ENCODE assay signal across 15 cellular contexts in the genomic region with DNA sequence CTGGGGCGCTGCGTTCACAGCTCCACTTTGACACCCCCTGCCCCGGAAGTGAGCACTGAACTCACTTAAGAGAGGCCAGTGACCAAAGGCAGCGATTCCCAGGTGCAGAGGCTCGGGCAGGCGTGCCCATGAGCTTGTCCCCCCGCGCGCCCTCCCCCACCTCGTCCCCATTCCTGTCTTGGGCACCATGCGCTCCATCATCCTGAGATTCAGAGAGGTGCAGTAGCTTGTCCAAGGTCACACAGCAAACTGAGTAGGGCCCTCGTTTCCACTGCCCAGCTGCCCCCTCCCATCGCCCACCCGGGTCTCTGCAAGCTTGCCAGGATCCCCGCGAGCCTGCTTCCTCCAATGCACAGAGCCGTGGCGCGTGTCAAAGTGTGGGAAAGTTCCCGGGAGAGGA.
DNase-seq lines count a peak whose midpoint lies in the region; ATAC-seq, FAIRE-seq and TF ChIP-seq lines count a peak whose summit lies in the region.
"Had no signal": no experiment of that assay in that cellular context is flagged by ENCODE, and none has a peak within 500 bp of the region (broad histone marks: within the 10 kb centered on the region; RNA-seq: fewer than 3 reads in every experiment).

No MANE protein-coding gene starts in this region.

- H3K4me2 ChIP-seq in mammary epithelial cell (ENCODE audit: insufficient read depth, low read depth, low read length) (peak overlapping the region; percentile 75), keratinocyte (ENCODE audit: control insufficient read depth, extremely low read depth, insufficient read depth, low read depth, low read length) (peak overlapping the region; percentile 48)

- no peaks in the 10 kb centered on the region for H3K9me1 ChIP-seq in keratinocyte (ENCODE audit: control insufficient read depth, extremely low read depth, insufficient read depth, low read length)

- no peak for DNase-seq in right cardiac atrium
- no peak for DNase-seq in Right ventricle myocardium superior
- DNase-seq in mammary epithelial cell: no peak
- DNase-seq in keratinocyte (ENCODE audit: low read depth, low spot score): no peak
- DNase-seq in thoracic aorta (ENCODE audit: low spot score): no peak
- no peak for DNase-seq in D721Med (ENCODE audit: insufficient read length, low spot score)
- no peak for DNase-seq in sciatic nerve (ENCODE audit: low spot score)
- DNase-seq: activated CD8-positive, alpha-beta memory T cell treated with anti-CD3 and anti-CD28 coated beads, Interleukin-2, amount 10 ng/mL, durations not matched to agents 7 days and 5 days; activated naive CD4-positive, alpha-beta T cell treated with anti-CD3 and anti-CD28 coated beads, Interleukin-2, amount 50 U/mL, for 16 hours; Karpas-422; NCI-H146; NCI-H510A treated with DMSO at 0.1 percent for 48 hours had no signal

- H3K4me3 ChIP-seq in right cardiac atrium (ENCODE audit: low read length): peak overlapping the region; percentile 34
- H3K4me3 ChIP-seq in mammary epithelial cell (replicated peaks in 1 of 3; ENCODE audit: insufficient read depth in 1 of 3, low read depth in 2 of 3, low read length in 3 of 3): no peak overlapping the region
- H3K4me3 ChIP-seq in keratinocyte (ENCODE audit: control insufficient read depth in 2 of 3, extremely low read depth in 1 of 3, insufficient read depth in 2 of 3, low read depth in 1 of 3, low read length in 3 of 3): no peak overlapping the region
- peak overlapping the region; percentile 74 for H3K4me3 ChIP-seq in thoracic aorta

- H3K9me3 ChIP-seq in right cardiac atrium (ENCODE audit: control insufficient read depth, low read length) (no peaks in the 10 kb centered on the region), mammary epithelial cell (replicated peaks; ENCODE audit: insufficient read depth, low read length) (no peaks in the 10 kb centered on the region), keratinocyte (ENCODE audit: control insufficient read depth, low read depth, low read length) (no peaks in the 10 kb centered on the region), thoracic aorta (no peaks in the 10 kb centered on the region)

- H3K9ac ChIP-seq in mammary epithelial cell (ENCODE audit: insufficient read depth, low read length) (no peak overlapping the region), keratinocyte (ENCODE audit: control insufficient read depth, extremely low read depth, insufficient read depth, low read length) (no peak overlapping the region)

- no peaks in the 10 kb centered on the region for H4K20me1 ChIP-seq in mammary epithelial cell (ENCODE audit: insufficient read depth, low read length)
- no peaks in the 10 kb centered on the region for H4K20me1 ChIP-seq in keratinocyte (ENCODE audit: control insufficient read depth, extremely low read depth, insufficient read depth, low read length)

- H3K27me3 ChIP-seq in right cardiac atrium (ENCODE audit: control insufficient read depth, insufficient read depth) (no peaks in the 10 kb centered on the region), mammary epithelial cell (ENCODE audit: insufficient read depth, low read length) (peaks cover 30% of the 10 kb centered on the region), keratinocyte (ENCODE audit: control insufficient read depth, extremely low read depth, insufficient read depth, low read length) (peaks cover 74% of the 10 kb centered on the region), thoracic aorta (replicated peaks; ENCODE audit: insufficient read depth) (no peaks in the 10 kb centered on the region)

- CTCF ChIA-PET in mammary epithelial cell (lab: Charles Lee; ENCODE audit: low non-redundant PET): no interaction called here

- FAIRE-seq in keratinocyte (lab: Jason Lieb, UNC) (no peak), D721Med (lab: Jason Lieb, UNC) (no peak)
- FAIRE-seq: bronchial epithelial cell, endothelial cell of umbilical vein had no signal

- intact Hi-C loops in right cardiac atrium (cut with DNase I): no loop called here
- intact Hi-C loops in Right ventricle myocardium superior (cut with DNase I): no loop called here
- intact Hi-C loops in mammary epithelial cell (cut with micrococcal nuclease): no loop called here
- intact Hi-C loops in sciatic nerve (cut with DNase I): no loop called here

- dilution Hi-C loops in mammary epithelial cell (cut with HindIII; ENCODE audit: low sequenced_read_pairs) (no loop called here), keratinocyte (cut with MboI; ENCODE audit: extremely low pct_ligation_motif_present, low sequenced_read_pairs) (no loop called here)

- H3K79me2 ChIP-seq in mammary epithelial cell (ENCODE audit: insufficient read depth, low read length) (no peaks in the 10 kb centered on the region), keratinocyte (ENCODE audit: control insufficient read depth, insufficient read depth, low read length) (no peaks in the 10 kb centered on the region)

- H2AFZ ChIP-seq in mammary epithelial cell (ENCODE audit: low read depth, low read length) (no peak overlapping the region), keratinocyte (ENCODE audit: control insufficient read depth, low read length) (no peak overlapping the region)

- no TSS peak for BruUV-seq in mammary epithelial cell (replicated peaks; lab: Mats Ljungman, UMichigan)

- H3K4me1 ChIP-seq in right cardiac atrium (ENCODE audit: control insufficient read depth, insufficient read depth, low read length) (peaks cover 2% of the 10 kb centered on the region), mammary epithelial cell (ENCODE audit: insufficient read depth, low read length) (peaks cover 8% of the 10 kb centered on the region), keratinocyte (ENCODE audit: control insufficient read depth, extremely low read depth, insufficient read depth, low read length) (peaks cover 5% of the 10 kb centered on the region), thoracic aorta (ENCODE audit: control insufficient read depth in 1 of 2, low read depth in 2 of 2) (peaks cover 16 to 25% of the 10 kb centered on the region in 2 donors)

- H3K27ac ChIP-seq in right cardiac atrium (ENCODE audit: low read length) (no peak overlapping the region), mammary epithelial cell (ENCODE audit: insufficient read depth, low read depth, low read length) (no peak overlapping the region), keratinocyte (ENCODE audit: control insufficient read depth, insufficient read depth, low read length) (no peak overlapping the region), thoracic aorta (no peak overlapping the region)

- in situ Hi-C loops in mammary epithelial cell (cut with MboI; ENCODE audit: low sequenced_read_pairs in 2 of 2): no loop called here

- H3K36me3 ChIP-seq in mammary epithelial cell (ENCODE audit: insufficient read depth, low read length) (no peaks in the 10 kb centered on the region), keratinocyte (ENCODE audit: control insufficient read depth in 2 of 2, extremely low read depth in 1 of 2, insufficient read depth in 2 of 2, low read length in 2 of 2) (no peaks in the 10 kb centered on the region), thoracic aorta (no peaks in the 10 kb centered on the region)

- WGBS in right cardiac atrium: 29% methylated on average over 20 of the region's 20 CpGs
- 60% methylated on average over 1 of the region's 20 CpGs for WGBS in mammary epithelial cell (ENCODE audit: low coverage, missing lambda C conversion rate)

- TF ChIP-seq CTCF in mammary epithelial cell (conservative IDR thresholded peaks at IDR 0.05 in 1 of 2, IDR thresholded peaks at IDR 0.05 in 1 of 2; ENCODE audit: extremely low read depth in 1 of 2, insufficient read depth in 1 of 2, low read depth in 1 of 2, low read length in 2 of 2): no peak
- no peak for TF ChIP-seq CTCF in keratinocyte (optimal IDR thresholded peaks at IDR 0.05 in 1 of 3, IDR thresholded peaks at IDR 0.05 in 1 of 3, conservative IDR thresholded peaks at IDR 0.05 in 1 of 3; ENCODE audit: extremely low read depth in 1 of 3, insufficient read depth in 2 of 3, low read length in 3 of 3)
- TF ChIP-seq CTCF in thoracic aorta (IDR thresholded peaks at IDR 0.05): no peak
- no peak for TF ChIP-seq CTCF in D721Med (IDR thresholded peaks at IDR 0.05; ENCODE audit: insufficient read depth, missing control alignments)

- ATAC-seq in right cardiac atrium: no peak
- ATAC-seq in Right ventricle myocardium superior (ENCODE audit: poor library complexity): no peak
- no peak for ATAC-seq in thoracic aorta (ENCODE audit: insufficient number of reproducible peaks, low FRiP score, low read depth)
- no peak for ATAC-seq in GM18498 (IDR thresholded peaks at IDR 0.05; ENCODE audit: unreplicated experiment)
- ATAC-seq in sciatic nerve: no peak
- ATAC-seq: activated CD8-positive, alpha-beta memory T cell treated with anti-CD3 and anti-CD28 coated beads, Interleukin-2, amount 10 ng/mL, durations not matched to agents 7 days and 5 days had no signal

Comparison
In these comparisons a context has a peak if more than half of its experiments do, and no peak if none do; other contexts are left out.
1. H3K4me3 ChIP-seq: peak in right cardiac atrium (single experiment) and thoracic aorta (single experiment); none in mammary epithelial cell (0 of 3) and keratinocyte (0 of 3).